8 cellular contexts compared by ENCODE assay signal in genomic region chr4:87005690-87006461, GRCh38.
A peak's percentile ranks its signal among the peaks of the same experiment; 100 is the strongest.
DNase-seq lines count a peak whose midpoint lies in the region; ATAC-seq and TF ChIP-seq lines count a peak whose summit lies in the region.

No MANE protein-coding gene starts in this region.

- H3K36me3 ChIP-seq in muscle layer of colon (ENCODE audit: insufficient read depth, low read length) (no peaks in the 10 kb centered on the region), testis (ENCODE audit: low read depth, missing control alignments) (no peaks in the 10 kb centered on the region)

- H3K9me3 ChIP-seq in T-helper 17 cell (ENCODE audit: control insufficient read depth, low read length, poor library complexity, severe bottlenecking) = no peaks in the 10 kb centered on the region
- H3K9me3 ChIP-seq in muscle layer of colon (ENCODE audit: low read length) = no peaks in the 10 kb centered on the region
- no peaks in the 10 kb centered on the region for H3K9me3 ChIP-seq in testis

- H3K4me3 ChIP-seq in coronary artery (peak overlapping the region; percentile 95), muscle layer of colon (ENCODE audit: low read depth in 1 of 2, low read length in 2 of 2) (peak overlapping the region; percentile 89 to 96), testis (peak overlapping the region; percentile 81 to 88)

- intact Hi-C loops in testis (cut with DNase I; ENCODE audit: low total_unique reads) = loop anchor here (10.0 kb wide), 1 partner anchor 71 kb away; the partner anchor contains the start of gene AFF1

- H3K27me3 Mint-ChIP-seq in T-helper 17 cell = no peaks in the 10 kb centered on the region

- H3K4me3 Mint-ChIP-seq in T-helper 17 cell = peak overlapping the region; percentile 98

- TF ChIP-seq CTCF in coronary artery (IDR thresholded peaks at IDR 0.05) (no peak), testis (IDR thresholded peaks at IDR 0.05) (no peak)

- H3K9ac ChIP-seq in muscle layer of colon (ENCODE audit: low read length) = peak overlapping the region; percentile 95

- peak overlapping the region; percentile 95 to 97 for H3K27ac ChIP-seq in coronary artery
- peak overlapping the region; percentile 97 for H3K27ac ChIP-seq in muscle layer of colon (ENCODE audit: low read depth, low read length)
- H3K27ac ChIP-seq in testis = peak overlapping the region; percentile 92 to 95

- peak overlapping the region; percentile 99 for H3K27ac Mint-ChIP-seq in T-helper 17 cell

- H3K4me1 ChIP-seq in muscle layer of colon (ENCODE audit: insufficient read depth, low read length) = peaks cover 33% of the 10 kb centered on the region
- H3K4me1 ChIP-seq in testis = peaks cover 23% of the 10 kb centered on the region

- H3K36me3 Mint-ChIP-seq in T-helper 17 cell (ENCODE audit: low read depth) = no peaks in the 10 kb centered on the region

- no peak for TF ChIP-seq POLR2A in testis (IDR thresholded peaks at IDR 0.05)

- 6 to 8% methylated on average over 16 of the region's 16 CpGs for WGBS in testis, 2 donors

- H3K4me1 Mint-ChIP-seq in T-helper 17 cell = peaks cover 35% of the 10 kb centered on the region

- ATAC-seq in HG03280 (IDR thresholded peaks at IDR 0.05; ENCODE audit: unreplicated experiment) (peak; percentile 3), T-helper 17 cell (peak; percentile 6)

- H3K27me3 ChIP-seq in muscle layer of colon (ENCODE audit: control insufficient read depth in 1 of 2, insufficient read depth in 2 of 2, low read length in 2 of 2) = no peaks in the 10 kb centered on the region
- no peaks in the 10 kb centered on the region for H3K27me3 ChIP-seq in testis

- DNase-seq in NCI-H526 (lab: John Stamatoyannopoulos, UW) (peak; percentile 49 to 50), NCI-H526 treated with DMSO at 0.1 percent for 48 hours (lab: John Stamatoyannopoulos, UW) (no peak), T-helper 17 cell (no peak), coronary artery (ENCODE audit: low spot score) (no peak), testis (peak; percentile 43), ureter (ENCODE audit: low spot score) (no peak)

Comparison
In these comparisons a context has a peak if more than half of its experiments do, and no peak if none do; other contexts are left out.
1. DNase-seq: peak in NCI-H526 (2 of 2) and testis (single experiment); none in NCI-H526 treated with DMSO at 0.1 percent for 48 hours (single experiment), T-helper 17 cell (0 of 3), coronary artery (single experiment) and ureter (single experiment).
2. Peak in every context shown above with its lines, with median percentiles within 50 percentile points of each other: H3K27ac ChIP-seq and H3K4me3 ChIP-seq.